ENCODE assay signal across 8 cellular contexts in the genomic region with DNA sequence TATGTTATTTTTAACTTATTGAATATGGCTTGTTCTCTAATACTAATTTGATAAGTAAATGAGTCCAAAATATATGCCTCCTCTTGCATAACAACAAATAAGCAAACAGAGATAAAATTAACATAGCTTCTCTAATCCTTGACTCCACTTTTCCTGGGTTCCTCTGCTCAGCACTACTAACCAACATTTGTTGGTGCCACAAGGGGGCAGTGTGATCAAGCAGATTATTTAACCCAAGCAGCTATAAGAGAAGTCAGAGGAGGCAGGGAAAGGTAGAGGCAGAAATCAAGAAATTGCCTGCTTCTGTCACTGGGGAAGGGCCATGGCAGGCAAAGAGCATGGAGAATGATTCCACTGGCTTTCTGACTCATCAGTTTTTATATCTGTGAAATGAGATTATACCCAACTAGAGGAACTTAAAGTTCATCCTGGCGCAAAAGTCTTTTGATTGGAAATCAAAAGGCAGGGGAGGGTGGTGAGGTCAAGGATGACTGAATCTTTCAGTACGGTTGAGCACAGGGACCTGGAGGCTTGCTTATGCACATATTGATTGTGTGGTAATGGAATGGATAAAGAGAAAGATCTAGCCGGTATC.
DNase-seq lines count a peak whose midpoint lies in the region; ATAC-seq, FAIRE-seq and TF ChIP-seq lines count a peak whose summit lies in the region.

No MANE protein-coding gene starts in this region.

- TF ChIP-seq CTCF in D721Med (IDR thresholded peaks at IDR 0.05; ENCODE audit: insufficient read depth, missing control alignments) (peak; percentile 90), uterus (IDR thresholded peaks at IDR 0.05) (peak; percentile 44 to 60 (median 52))

- H3K9me3 ChIP-seq in uterus, result no peaks in the 10 kb centered on the region

- H3K27ac ChIP-seq in uterus, result no peak overlapping the region

- TF ChIP-seq RAD21 in Ishikawa (IDR thresholded peaks at IDR 0.05; ENCODE audit: low read depth), result peak; percentile 87

- FAIRE-seq in D721Med (lab: Jason Lieb, UNC), result peak; percentile 48

- intact Hi-C loops in posterior cingulate gyrus (cut with DNase I), result loop anchor here (1.0 to 2.0 kb wide), 2 partner anchors 216 to 358 kb away; a partner anchor contains a TSS
- intact Hi-C loops in uterus (cut with DNase I; ENCODE audit: low total_unique reads), result no loop called here

- DNase-seq in D721Med (ENCODE audit: insufficient read length, low spot score), result no peak
- peak; percentile 39 to 47 for DNase-seq in SHP77 (lab: John Stamatoyannopoulos, UW)
- DNase-seq in activated effector memory CD4-positive, alpha-beta T cell treated with Interleukin-2 at 50 U/mL for 16 hours, result peak; percentile 26
- peak; percentile 73 for DNase-seq in globus pallidus (ENCODE audit: low spot score)
- peak in 8 of 10 donors; percentile 23 to 89 (median 76) for DNase-seq in posterior cingulate gyrus
- DNase-seq in uterus, result peak; percentile 36 to 37

- TF ChIP-seq EP300 in Ishikawa (IDR thresholded peaks at IDR 0.05; ENCODE audit: borderline replicate concordance), result no peak

- H3K4me1 ChIP-seq in uterus, result no peaks in the 10 kb centered on the region

- no peak overlapping the region for H3K4me3 ChIP-seq in uterus

- no peaks in the 10 kb centered on the region for H3K36me3 ChIP-seq in uterus

- peak; percentile 52 for ATAC-seq in GM19468 (IDR thresholded peaks at IDR 0.05; ENCODE audit: extremely low read depth, unreplicated experiment)

- no peaks in the 10 kb centered on the region for H3K27me3 ChIP-seq in uterus

- TF ChIP-seq POLR2A in uterus (IDR thresholded peaks at IDR 0.05), result no peak

TF ChIP-seq in Ishikawa, 13 proteins besides CTCF, POLR2A, EP300 and RAD21:
- TF ChIP-seq YY1 (IDR thresholded peaks at IDR 0.05; ENCODE audit: low read depth), result no peak
- no peak for TF ChIP-seq ZBTB7A (IDR thresholded peaks at IDR 0.05; ENCODE audit: low read depth)
- no peak for TF ChIP-seq TAF1 (IDR thresholded peaks at IDR 0.05; ENCODE audit: low read depth)
